ENCODE assay signal across 20 cellular contexts in the genomic region with DNA sequence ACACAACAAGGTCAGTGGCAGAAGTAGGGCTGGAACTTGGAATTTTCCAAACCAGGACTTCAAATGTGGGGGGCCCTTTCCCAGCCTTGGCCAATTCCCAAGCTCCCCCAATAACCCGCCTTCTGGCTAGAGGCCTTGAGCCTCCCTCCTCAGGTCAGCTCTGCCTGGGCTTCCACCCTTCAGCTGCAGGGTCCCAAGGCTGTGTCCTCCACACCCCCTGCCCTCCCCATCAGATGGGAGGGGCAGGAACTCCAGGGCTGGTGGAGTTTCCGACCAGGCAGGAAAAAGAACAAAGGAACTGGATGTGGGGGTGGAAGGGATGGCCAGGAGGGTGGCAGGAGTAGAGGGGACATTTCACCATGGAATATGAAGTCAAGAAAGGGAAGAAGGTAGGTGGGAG. TPM values are rescaled to one million over a fixed set of nuclear protein-coding genes. Genes with fewer than 3 reads are reported as not detected.
DNase-seq lines count a peak whose midpoint lies in the region; ATAC-seq, FAIRE-seq and TF ChIP-seq lines count a peak whose summit lies in the region.
"Had no signal": no experiment of that assay in that cellular context is flagged by ENCODE, and none has a peak within 500 bp of the region (broad histone marks: within the 10 kb centered on the region; RNA-seq: fewer than 3 reads in every experiment).

A gene (plus strand): TSS at position 343 of the 400 bp plus-strand sequence. CDS start 17 bp downstream, at position 360.

- no peaks in the 10 kb centered on the region for H3K36me3 ChIP-seq in endothelial cell of umbilical vein (ENCODE audit: control insufficient read depth in 2 of 2, extremely low read depth in 1 of 2, insufficient read depth in 2 of 2, low read length in 2 of 2)
- no peaks in the 10 kb centered on the region for H3K36me3 ChIP-seq in left lung
- H3K36me3 ChIP-seq in spleen, result no peaks in the 10 kb centered on the region

- no peak for ATAC-seq in left lung
- ATAC-seq in GM21619 (IDR thresholded peaks at IDR 0.05; ENCODE audit: unreplicated experiment), result no peak
- ATAC-seq in GM21390 (IDR thresholded peaks at IDR 0.05; ENCODE audit: unreplicated experiment), result no peak
- ATAC-seq: activated CD8-positive, alpha-beta T cell treated with anti-CD3 and anti-CD28 coated beads for 36 hours; SK-N-SH treated with all-trans-retinoic acid at 6 μM for 48 hours had no signal

- H3K79me1 ChIP-seq in H9 (ENCODE audit: insufficient read depth, low read depth, low read length, poor library complexity, severe bottlenecking), result no peaks in the 10 kb centered on the region

- no CpG with 5 or more reads among the region's 2 CpGs for WGBS in H9 (ENCODE audit: extremely low coverage, insufficient read length, low lambda C conversion rate)
- WGBS in spleen, 5 donors, result 51 to 73% (median 59%) methylated on average over 2 of the region's 2 CpGs

- H3K14ac ChIP-seq in H9 (ENCODE audit: insufficient read depth, low read length), result no peak within 1 kb of the TSS

- no peak within 1 kb of the TSS for H3T11ph ChIP-seq in H9 (ENCODE audit: low read length)

- CTCF ChIA-PET in endothelial cell of umbilical vein (lab: Charles Lee), result interaction anchor here (1.3 kb wide), 1 partner anchor 10 kb away, joined by 3 read pairs; no protein-coding TSS in a partner anchor

- H2BK15ac ChIP-seq in H9 (ENCODE audit: low read depth, low read length), result no peak within 1 kb of the TSS

- H3K23ac ChIP-seq in H9 (ENCODE audit: insufficient read length, low read depth, low read length), result no peak within 1 kb of the TSS

- H3K27me3 Mint-ChIP-seq in H9 (ENCODE audit: low read depth), result no peaks in the 10 kb centered on the region; the same call in none of the 2 replicates

- no peak within 1 kb of the TSS for H3K18ac ChIP-seq in H9 (ENCODE audit: insufficient read length, low read depth, low read length)

- peaks cover 56% of the 10 kb centered on the region in 2 experiments for H3K4me1 Mint-ChIP-seq in H9

- H3K4me1 ChIP-seq in H9 (ENCODE audit: insufficient read depth, low read length), result peaks cover under 1% of the 10 kb centered on the region; the same call in 1 of the 2 replicates
- peaks cover 39% of the 10 kb centered on the region for H3K4me1 ChIP-seq in endothelial cell of umbilical vein (ENCODE audit: control insufficient read depth, extremely low read depth, insufficient read depth, low read length)
- H3K4me1 ChIP-seq in left lung, result peaks cover 0 to 12% of the 10 kb centered on the region in 2 donors
- H3K4me1 ChIP-seq in spleen, result peaks cover 2 to 48% (median 20%) of the 10 kb centered on the region in 6 donors

- H3K27me3 ChIP-seq in H9 (ENCODE audit: insufficient read depth, low read length), result no peaks in the 10 kb centered on the region
- H3K27me3 ChIP-seq in endothelial cell of umbilical vein (ENCODE audit: control insufficient read depth in 2 of 2, insufficient read depth in 2 of 2, low read length in 2 of 2), result no peaks in the 10 kb centered on the region
- H3K27me3 ChIP-seq in left lung, result peaks cover 0 to 37% of the 10 kb centered on the region in 2 donors
- H3K27me3 ChIP-seq in spleen (replicated peaks in 1 of 7), result peaks cover 0 to 28% (median 0%) of the 10 kb centered on the region in 7 donors

- TF ChIP-seq POLR2A in endothelial cell of umbilical vein (IDR thresholded peaks at IDR 0.05; ENCODE audit: low read depth, low read length), result peak; percentile 25
- TF ChIP-seq POLR2A in spleen (IDR thresholded peaks at IDR 0.05), result peak in 1 of 3 donors; percentile 50

- H3K27ac ChIP-seq in H9 (ENCODE audit: insufficient read length, low read depth, low read length) (no peak within 1 kb of the TSS), endothelial cell of umbilical vein (ENCODE audit: insufficient read depth, low read depth, low read length) (peak within 1 kb of the TSS; percentile 70), left lung (peak within 1 kb of the TSS; percentile 17 to 75), spleen (peak within 1 kb of the TSS; percentile 57 to 88 (median 80))
- H3K27ac ChIP-seq: HL-60 had no signal

- H4K5ac ChIP-seq in H9 (ENCODE audit: insufficient read length, low read depth, low read length), result no peak within 1 kb of the TSS

- H2AFZ ChIP-seq in H9 (ENCODE audit: low read length) (no peak within 1 kb of the TSS), endothelial cell of umbilical vein (ENCODE audit: low read depth, low read length) (peak within 1 kb of the TSS; percentile 89)

- H3K4ac ChIP-seq in H9 (ENCODE audit: low read depth, low read length), result no peak within 1 kb of the TSS

- no peaks in the 10 kb centered on the region for H3K79me2 ChIP-seq in H9 (ENCODE audit: insufficient read depth, low read length)
- no peaks in the 10 kb centered on the region for H3K79me2 ChIP-seq in endothelial cell of umbilical vein (ENCODE audit: control insufficient read depth, insufficient read depth, low read length)

- H3K23me2 ChIP-seq in H9 (ENCODE audit: insufficient read length, low read depth, low read length, poor library complexity, severe bottlenecking), result no peaks in the 10 kb centered on the region

- POLR2A ChIA-PET in endothelial cell of umbilical vein (lab: Charles Lee), result interaction anchor here (0.5 kb wide), 1 partner anchor 279 kb away, joined by 3 read pairs; no protein-coding TSS in a partner anchor

- H3K4me3 Mint-ChIP-seq in H9, result peak within 1 kb of the TSS; percentile 11 to 65; a peak in 2 of 5 replicates
- H3K4me3 Mint-ChIP-seq: activated CD8-positive, alpha-beta T cell treated with anti-CD3 and anti-CD28 coated beads for 36 hours; CD4-positive, alpha-beta T cell; central memory CD8-positive, alpha-beta T cell had no signal

- H4K20me1 ChIP-seq in H9 (ENCODE audit: control insufficient read depth, insufficient read depth, insufficient read length) (no peaks in the 10 kb centered on the region), endothelial cell of umbilical vein (replicated peaks; ENCODE audit: control insufficient read depth, extremely low read depth, insufficient read depth, low read length) (no peaks in the 10 kb centered on the region)

- DNase-seq in H9 (no peak), endothelial cell of umbilical vein (ENCODE audit: low read depth, low spot score) (peak; percentile 29), left lung (no peak), spleen (peak; percentile 84), midbrain (lab: John Stamatoyannopoulos, UW) (no peak), DMS153 treated with DMSO at 0.1 percent for 48 hours (lab: John Stamatoyannopoulos, UW; ENCODE audit: unreplicated experiment) (no peak)
- DNase-seq: activated CD8-positive, alpha-beta T cell treated with anti-CD3 and anti-CD28 coated beads for 36 hours; CD4-positive, alpha-beta T cell; KG1; NCI-H1092; NCI-H2107; NCI-H526 treated with DMSO at 0.1 percent for 48 hours; stimulated activated CD4-positive, alpha-beta T cell treated with anti-CD3 and anti-CD28 coated beads, Interleukin-4, amount 100 ng/mL, for 24 hours; stimulated activated CD8-positive, alpha-beta memory T cell treated with anti-CD3 and anti-CD28 coated beads, Interleukin-4, amount 100 ng/mL, for 48 hours had no signal

- dilution Hi-C loops in endothelial cell of umbilical vein (cut with MboI; ENCODE audit: extremely low pct_ligation_motif_present, low sequenced_read_pairs), result no loop called here

- no peak within 1 kb of the TSS for H4K8ac ChIP-seq in H9 (replicated peaks; ENCODE audit: insufficient read length, low read depth, low read length)

- H2BK20ac ChIP-seq in H9 (ENCODE audit: low read depth, low read length, poor library complexity, severe bottlenecking), result no peak within 1 kb of the TSS

- H3K36me3 Mint-ChIP-seq in H9 (ENCODE audit: insufficient read depth in 1 of 3, low read depth in 3 of 3), result no peaks in the 10 kb centered on the region; a peak in 1 of 7 replicates

- H2BK5ac ChIP-seq in H9 (ENCODE audit: insufficient read length, low read length), result no peak within 1 kb of the TSS

- no peak within 1 kb of the TSS for H2BK12ac ChIP-seq in H9 (ENCODE audit: insufficient read length, low read depth, low read length)

- no peak within 1 kb of the TSS for H3K56ac ChIP-seq in H9 (ENCODE audit: insufficient read length, low read depth, low read length)

- no peak within 1 kb of the TSS for H2BK120ac ChIP-seq in H9 (ENCODE audit: low read depth, low read length, poor library complexity, severe bottlenecking)

- BruUV-seq in endothelial cell of umbilical vein (replicated peaks; lab: Mats Ljungman, UMichigan), result no TSS peak

- peak within 1 kb of the TSS in 2 of 3 experiments; percentile 27 to 85; a peak in 1 of 7 replicates for H3K27ac Mint-ChIP-seq in H9
- H3K27ac Mint-ChIP-seq: activated CD8-positive, alpha-beta T cell treated with anti-CD3 and anti-CD28 coated beads for 36 hours; CD4-positive, alpha-beta T cell had no signal

- no peaks in the 10 kb centered on the region for H3K9me1 ChIP-seq in endothelial cell of umbilical vein (replicated peaks; ENCODE audit: control insufficient read depth, extremely low read depth, insufficient read depth, low read length)

- peak; percentile 74 for FAIRE-seq in endothelial cell of umbilical vein (lab: Jason Lieb, UNC)
- FAIRE-seq: endometrium had no signal

- no peak within 1 kb of the TSS for H2AK5ac ChIP-seq in H9 (ENCODE audit: insufficient read length, low read length)

- no peaks in the 10 kb centered on the region; a peak in 1 of 5 replicates for H3K9me3 Mint-ChIP-seq in H9
- H3K9me3 Mint-ChIP-seq: activated CD8-positive, alpha-beta T cell treated with anti-CD3 and anti-CD28 coated beads for 36 hours; CD4-positive, alpha-beta T cell; central memory CD8-positive, alpha-beta T cell had no signal

- TF ChIP-seq CTCF in H9 (conservative IDR thresholded peaks at IDR 0.05) (no peak), endothelial cell of umbilical vein (IDR thresholded peaks at IDR 0.05; ENCODE audit: extremely low read depth in 1 of 2, insufficient read depth in 1 of 2, low read depth in 1 of 2, low read length in 2 of 2) (no peak), left lung (IDR thresholded peaks at IDR 0.05) (no peak), spleen (IDR thresholded peaks at IDR 0.05 in 8 of 11, conservative IDR thresholded peaks at IDR 0.05 in 3 of 11) (no peak)

- H4K91ac ChIP-seq in H9 (ENCODE audit: insufficient read length, low read depth, low read length), result no peak within 1 kb of the TSS

- H3K9me3 ChIP-seq in H9 (ENCODE audit: control insufficient read depth, low read depth, low read length), result no peaks in the 10 kb centered on the region
- no peaks in the 10 kb centered on the region for H3K9me3 ChIP-seq in endothelial cell of umbilical vein (replicated peaks; ENCODE audit: control insufficient read depth, insufficient read depth, low read length)
- H3K9me3 ChIP-seq in left lung, result no peaks in the 10 kb centered on the region
- no peaks in the 10 kb centered on the region for H3K9me3 ChIP-seq in spleen

- intact Hi-C loops in endothelial cell of umbilical vein (cut with micrococcal nuclease) (no loop called here), left lung (cut with DNase I) (no loop called here), spleen (cut with DNase I; ENCODE audit: low total_unique reads) (no loop called here)

- H3K4me2 ChIP-seq in H9 (ENCODE audit: insufficient read depth, insufficient read length, low read length), result peak within 1 kb of the TSS; percentile 8
- H3K4me2 ChIP-seq in endothelial cell of umbilical vein (ENCODE audit: insufficient read depth, low read length), result peak within 1 kb of the TSS; percentile 88

- no peak within 1 kb of the TSS for H3K9ac ChIP-seq in H9 (ENCODE audit: extremely low read depth, insufficient read length, low read length)
- peak within 1 kb of the TSS; percentile 73 for H3K9ac ChIP-seq in endothelial cell of umbilical vein (replicated peaks; ENCODE audit: extremely low read depth, insufficient read depth, low read length)

- peak within 1 kb of the TSS; percentile 40 to 80 (median 46) for H3K4me3 ChIP-seq in endothelial cell of umbilical vein (replicated peaks in 1 of 3; ENCODE audit: insufficient read depth in 1 of 3, low read depth in 1 of 3, low read length in 3 of 3)
- H3K4me3 ChIP-seq in left lung, result peak within 1 kb of the TSS in 1 of 2 donors; percentile 41
- H3K4me3 ChIP-seq in spleen, result peak within 1 kb of the TSS; percentile 20 to 81 (median 44)

RNA-seq across cellular contexts. Expression of the gene that starts here (rescaled TPM):
- 4.6 and 5.2 TPM in 2 replicates for total RNA-seq in H9 (2021)
- total RNA-seq in endothelial cell of umbilical vein, result 12.4 and 13.4 TPM in 2 replicates
- 10.8 and 15.1 TPM in 2 replicates for polyA plus RNA-seq in endothelial cell of umbilical vein
- polyA plus RNA-seq in endothelial cell of umbilical vein (2011; cell fraction: cytosol; rRNA removed), result 6.3 and 7.3 TPM in 2 replicates
- 13.5 and 15.0 TPM in 2 replicates for polyA plus RNA-seq in endothelial cell of umbilical vein (2011; cell fraction: nucleus; rRNA removed)
- 2.5 and 2.9 TPM in 2 replicates for polyA plus RNA-seq in endothelial cell of umbilical vein (2012)
- 7.7 and 12.6 TPM in 2 replicates for polyA minus RNA-seq in endothelial cell of umbilical vein
- not detected for polyA minus RNA-seq in endothelial cell of umbilical vein (2011; cell fraction: cytosol; rRNA and poly(A)+ RNA removed)
- 2.5 and 4.3 TPM in 2 replicates for polyA minus RNA-seq in endothelial cell of umbilical vein (2011; cell fraction: nucleus; rRNA and poly(A)+ RNA removed)
- 10 to 100 TPM in 1 of 2 donors, 1 to 10 TPM in 1; 6.8 to 13.5 TPM for total RNA-seq in left lung
- total RNA-seq in spleen, result 100 to 1,000 TPM in 5 of 7 donors, 10 to 100 TPM in 2; 64.8 to 186 (median 138) TPM
- polyA plus RNA-seq in spleen, result 100 to 1,000 TPM in 1 of 3 donors, 10 to 100 TPM in 2; 27.6 to 158 (median 71.1) TPM
- total RNA-seq: activated CD8-positive, alpha-beta T cell treated with anti-CD3 and anti-CD28 coated beads for 36 hours; CD4-positive, alpha-beta T cell had no signal

Comparison
In these comparisons a context has a peak if more than half of its experiments do, and no peak if none do; other contexts are left out.
1. DNase-seq: peak in endothelial cell of umbilical vein (single experiment) and spleen (single experiment); none in H9 (single experiment), left lung (0 of 2), midbrain (single experiment) and DMS153 treated with DMSO at 0.1 percent for 48 hours (single experiment).